ENCODE assay signal across 1 cellular context in the genomic region with DNA sequence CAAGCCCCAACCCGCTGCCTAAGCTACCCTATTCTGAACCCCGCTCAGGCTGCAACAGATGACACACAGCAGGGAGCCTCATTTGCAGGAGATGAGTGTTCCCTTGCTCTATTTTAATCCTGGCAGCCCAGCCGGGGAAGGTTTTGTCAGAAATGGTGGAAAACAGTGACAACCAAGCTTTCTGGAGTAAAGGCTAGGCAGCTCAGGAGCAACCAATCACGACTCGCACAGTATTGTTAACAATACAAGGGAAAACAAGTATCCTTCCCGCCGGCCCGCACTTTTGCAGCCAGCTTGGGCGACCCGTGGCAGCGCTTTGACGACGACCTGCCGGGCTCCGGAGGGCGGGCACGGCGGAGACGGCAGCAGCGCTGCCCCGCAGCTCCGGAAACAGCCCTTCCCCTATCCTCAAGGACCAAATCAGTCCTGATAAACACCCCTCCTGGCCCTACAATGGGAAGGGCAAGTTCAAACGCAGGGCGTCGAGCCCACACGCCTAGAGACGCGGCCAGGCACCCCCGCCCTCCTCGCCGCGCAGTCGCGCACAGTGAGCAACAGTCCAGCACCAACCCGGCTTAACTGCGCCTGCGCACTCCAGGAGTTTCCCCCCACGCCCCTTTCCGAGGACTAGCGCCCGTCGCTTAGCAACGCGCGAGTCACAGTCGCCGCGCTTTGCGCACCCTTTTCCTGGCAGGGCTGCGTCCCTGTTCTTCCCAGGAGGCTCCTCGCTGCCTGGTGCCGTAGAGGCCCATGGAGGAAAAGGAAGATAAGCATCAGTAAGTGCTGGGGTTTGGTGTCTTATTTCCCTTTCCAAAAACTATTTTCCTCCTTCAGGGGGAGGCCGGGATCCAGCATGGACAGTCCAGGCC.
A peak's percentile ranks its signal among the peaks of the same experiment; 100 is the strongest.
TF ChIP-seq lines count a peak whose summit lies in the region.

No MANE protein-coding gene starts in this region.

TF ChIP-seq in GM23338, 12 proteins besides CTCF, POLR2A, EP300 and RAD21 (continued from another document):
- TF ChIP-seq, protein P1, sequence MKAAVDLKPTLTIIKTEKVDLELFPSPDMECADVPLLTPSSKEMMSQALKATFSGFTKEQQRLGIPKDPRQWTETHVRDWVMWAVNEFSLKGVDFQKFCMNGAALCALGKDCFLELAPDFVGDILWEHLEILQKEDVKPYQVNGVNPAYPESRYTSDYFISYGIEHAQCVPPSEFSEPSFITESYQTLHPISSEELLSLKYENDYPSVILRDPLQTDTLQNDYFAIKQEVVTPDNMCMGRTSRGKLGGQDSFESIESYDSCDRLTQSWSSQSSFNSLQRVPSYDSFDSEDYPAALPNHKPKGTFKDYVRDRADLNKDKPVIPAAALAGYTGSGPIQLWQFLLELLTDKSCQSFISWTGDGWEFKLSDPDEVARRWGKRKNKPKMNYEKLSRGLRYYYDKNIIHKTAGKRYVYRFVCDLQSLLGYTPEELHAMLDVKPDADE (IDR thresholded peaks at IDR 0.05): no peak
- TF ChIP-seq EZH2 (IDR thresholded peaks at IDR 0.05; ENCODE audit: low read depth, unreplicated experiment): no peak
- peak; percentile 82 for TF ChIP-seq POLR2AphosphoS5 (IDR thresholded peaks at IDR 0.05; ENCODE audit: low read depth)
- TF ChIP-seq STAT1 (IDR thresholded peaks at IDR 0.05; ENCODE audit: unreplicated experiment): no peak
- no peak; the same call in 1 of the 2 replicates for TF ChIP-seq CREB1 (CRISPR knock-in tag; IDR thresholded peaks at IDR 0.05; ENCODE audit: low read depth)
- no peak for TF ChIP-seq ZNF114 (CRISPR knock-in tag; IDR thresholded peaks at IDR 0.05)
